19 cellular contexts compared by ENCODE assay signal in genomic region chr10:50333872-50334271, GRCh38.
A peak's percentile ranks its signal among the peaks of the same experiment; 100 is the strongest.
DNase-seq lines count a peak whose midpoint lies in the region; ATAC-seq, FAIRE-seq and TF ChIP-seq lines count a peak whose summit lies in the region.
"Had no signal": no experiment of that assay in that cellular context is flagged by ENCODE, and none has a peak within 500 bp of the region (broad histone marks: within the 10 kb centered on the region; RNA-seq: fewer than 3 reads in every experiment).

No MANE protein-coding gene starts in this region.

- peaks cover 0 to 4% (median 0%) of the 10 kb centered on the region in 7 donors for H3K9me3 Mint-ChIP-seq in CD4-positive, CD25-positive, alpha-beta regulatory T cell
- no peaks in the 10 kb centered on the region for H3K9me3 Mint-ChIP-seq in CD4-positive, alpha-beta T cell
- H3K9me3 Mint-ChIP-seq: CD4-positive, alpha-beta memory T cell had no signal

- peak overlapping the region; percentile 57 for H3K4me3 ChIP-seq in CD4-positive, CD25-positive, alpha-beta regulatory T cell (ENCODE audit: low read depth, low read length)
- H3K4me3 ChIP-seq in K562 = no peak overlapping the region
- no peak overlapping the region for H3K4me3 ChIP-seq in MM.1S (ENCODE audit: low read length)
- H3K4me3 ChIP-seq: GM23248, HAP-1 had no signal

- H2AFZ ChIP-seq in K562 (ENCODE audit: low read depth, low read length) (no peak overlapping the region), MM.1S (ENCODE audit: low read length) (no peak overlapping the region)
- H2AFZ ChIP-seq: GM23248 had no signal

- peak in 2 of 3 donors; percentile 30 to 49 for DNase-seq in CD4-positive, CD25-positive, alpha-beta regulatory T cell
- no peak for DNase-seq in CD4-positive, alpha-beta T cell
- DNase-seq in K562 (ENCODE audit: extremely low read depth in 1 of 4, low spot score in 3 of 4) (no peak), GDM1 (lab: John Stamatoyannopoulos, UW) (no peak), MM.1S (no peak), kidney glomerular epithelial cell (lab: John Stamatoyannopoulos, UW) (no peak)
- DNase-seq: ACHN; BE2C; C1 segment of cervical spinal cord; Calu3; CD4-positive, alpha-beta memory T cell; DND-41; EL; GM23248 had no signal

- H3K9me2 ChIP-seq in MM.1S (replicated peaks; ENCODE audit: insufficient read depth, low read length) = no peaks in the 10 kb centered on the region

- TF ChIP-seq RAD21 in K562 (CRISPR knock-in tag; conservative IDR thresholded peaks at IDR 0.05 in 1 of 2, IDR thresholded peaks at IDR 0.05 in 1 of 2) = no peak

- H4K20me1 ChIP-seq in K562 (replicated peaks; ENCODE audit: control insufficient read depth, insufficient read depth, low read length) (no peaks in the 10 kb centered on the region), MM.1S (ENCODE audit: insufficient read depth, low read length) (no peaks in the 10 kb centered on the region)

- H3F3A ChIP-seq in MM.1S (ENCODE audit: insufficient read depth, low read length) = no peaks in the 10 kb centered on the region

- no peaks in the 10 kb centered on the region for H3K27me3 ChIP-seq in CD4-positive, CD25-positive, alpha-beta regulatory T cell (ENCODE audit: control insufficient read depth, insufficient read depth, low read length)
- H3K27me3 ChIP-seq in CD4-positive, alpha-beta T cell (ENCODE audit: control insufficient read depth, insufficient read depth, low read length) = no peaks in the 10 kb centered on the region
- H3K27me3 ChIP-seq in K562 (ENCODE audit: control insufficient read depth in 2 of 2, insufficient read depth in 2 of 2, low read length in 2 of 2) (no peaks in the 10 kb centered on the region), MM.1S (replicated peaks; ENCODE audit: insufficient read depth, low read length) (no peaks in the 10 kb centered on the region)
- H3K27me3 ChIP-seq: BE2C had no signal

- H3K79me2 ChIP-seq in K562 (ENCODE audit: control insufficient read depth, insufficient read depth, low read length) = peaks cover 99% of the 10 kb centered on the region
- H3K79me2 ChIP-seq in MM.1S (ENCODE audit: low read length) = no peaks in the 10 kb centered on the region

- TF ChIP-seq CTCF in CD4-positive, alpha-beta T cell (IDR thresholded peaks at IDR 0.05) = no peak
- no peak for TF ChIP-seq CTCF in K562 (IDR thresholded peaks at IDR 0.05 in 2 of 3, conservative IDR thresholded peaks at IDR 0.05 in 1 of 3; ENCODE audit: insufficient read depth in 2 of 3, low read depth in 1 of 3, low read length in 3 of 3)
- TF ChIP-seq CTCF in MM.1S (IDR thresholded peaks at IDR 0.05; ENCODE audit: low read length) = no peak

- no peaks in the 10 kb centered on the region for H3K36me3 ChIP-seq in CD4-positive, CD25-positive, alpha-beta regulatory T cell (ENCODE audit: control insufficient read depth, insufficient read depth, low read length)
- peaks cover 61% of the 10 kb centered on the region for H3K36me3 ChIP-seq in K562 (ENCODE audit: control insufficient read depth, insufficient read depth, low read length)
- H3K36me3 ChIP-seq in MM.1S (replicated peaks; ENCODE audit: insufficient read depth, low read length) = no peaks in the 10 kb centered on the region
- H3K36me3 ChIP-seq: BE2C, HAP-1 had no signal

- no peaks in the 10 kb centered on the region for H3K9me3 ChIP-seq in CD4-positive, CD25-positive, alpha-beta regulatory T cell (ENCODE audit: control insufficient read depth in 2 of 2, low read length in 2 of 2)
- no peaks in the 10 kb centered on the region for H3K9me3 ChIP-seq in CD4-positive, alpha-beta T cell (ENCODE audit: control insufficient read depth, low read length)
- H3K9me3 ChIP-seq in K562 (replicated peaks; ENCODE audit: control insufficient read depth, insufficient read depth, low read depth, low read length) = no peaks in the 10 kb centered on the region
- H3K9me3 ChIP-seq in MM.1S (replicated peaks; ENCODE audit: insufficient read depth, low read length) = no peaks in the 10 kb centered on the region
- H3K9me3 ChIP-seq: BE2C, HAP-1 had no signal

- POLR2A ChIA-PET in CD4-positive, alpha-beta T cell (lab: Charles Lee) = no interaction called here
- POLR2A ChIA-PET in K562 (lab: Yijun Ruan, JAX) = no interaction called here

- no peak overlapping the region for H3K9ac ChIP-seq in K562 (ENCODE audit: insufficient read depth in 1 of 2, low read depth in 2 of 2, low read length in 2 of 2)
- no peak overlapping the region for H3K9ac ChIP-seq in MM.1S (ENCODE audit: low read length)
- H3K9ac ChIP-seq: GM23248 had no signal

- peak overlapping the region; percentile 49 for H3K27ac ChIP-seq in CD4-positive, CD25-positive, alpha-beta regulatory T cell (ENCODE audit: insufficient read depth, low read length, poor library complexity, severe bottlenecking)
- no peak overlapping the region for H3K27ac ChIP-seq in CD4-positive, alpha-beta T cell (ENCODE audit: low read depth, low read length)
- H3K27ac ChIP-seq in K562 (ENCODE audit: extremely low read depth, low read depth, low read length) (peak overlapping the region; percentile 26; the same call in 1 of the 3 replicates), MM.1S (ENCODE audit: low read length) (no peak overlapping the region)
- H3K27ac ChIP-seq: GM23248, HL-60 had no signal

- CTCF ChIA-PET in CD4-positive, alpha-beta T cell (lab: Charles Lee) = no interaction called here
- CTCF ChIA-PET in K562 (lab: Yijun Ruan, JAX; ENCODE audit: low intra/inter-chr PET ratio) = no interaction called here

- H3K27ac Mint-ChIP-seq in CD4-positive, CD25-positive, alpha-beta regulatory T cell = peak overlapping the region in 1 of 3 donors; percentile 63
- peak overlapping the region; percentile 5 for H3K27ac Mint-ChIP-seq in CD4-positive, alpha-beta T cell

- intact Hi-C loops in CD4-positive, alpha-beta T cell (cut with DNase I, micrococcal nuclease) = no loop called here
- intact Hi-C loops in K562 (cut with micrococcal nuclease) = no loop called here

- ATAC-seq in CD4-positive, CD25-positive, alpha-beta regulatory T cell (ENCODE audit: low read depth in 2 of 2) = peak; percentile 53 to 77
- no peak for ATAC-seq in CD4-positive, alpha-beta T cell (ENCODE audit: poor library complexity)
- ATAC-seq in K562 = no peak
- ATAC-seq in esophagus mucosa = peak; percentile 15

- H3K4me2 ChIP-seq in K562 (ENCODE audit: insufficient read depth, low read length) (no peak overlapping the region), MM.1S (ENCODE audit: low read depth, low read length) (no peak overlapping the region)

- TF ChIP-seq EP300 in K562 (IDR thresholded peaks at IDR 0.05; ENCODE audit: low read length) = no peak

- BruUV-seq in K562 (replicated peaks; lab: Mats Ljungman, UMichigan) = no TSS peak

- H3K9me1 ChIP-seq in K562 (ENCODE audit: control insufficient read depth, insufficient read depth, low read length) = no peaks in the 10 kb centered on the region

- TF ChIP-seq POLR2A in K562 (conservative IDR thresholded peaks at IDR 0.05) = no peak

- H3K4me1 ChIP-seq in CD4-positive, CD25-positive, alpha-beta regulatory T cell (ENCODE audit: control insufficient read depth, insufficient read depth, low read length, poor library complexity, severe bottlenecking) = peaks cover 41% of the 10 kb centered on the region
- H3K4me1 ChIP-seq in K562 (replicated peaks in 1 of 2; ENCODE audit: control insufficient read depth in 2 of 2, insufficient read depth in 2 of 2, low read length in 2 of 2) (peaks cover 22 to 65% of the 10 kb centered on the region in 2 experiments), MM.1S (ENCODE audit: low read length) (peaks cover 9% of the 10 kb centered on the region; the same call in 1 of the 2 replicates)
- H3K4me1 ChIP-seq: BE2C had no signal

- peak overlapping the region; percentile 13 to 64 (median 24) for H3K4me3 Mint-ChIP-seq in CD4-positive, CD25-positive, alpha-beta regulatory T cell
- no peak overlapping the region for H3K4me3 Mint-ChIP-seq in CD4-positive, alpha-beta T cell
- H3K4me3 Mint-ChIP-seq: CD4-positive, alpha-beta memory T cell had no signal

- in situ Hi-C loops in K562 (cut with MboI) = no loop called here

- H3K36me3 Mint-ChIP-seq in CD4-positive, CD25-positive, alpha-beta regulatory T cell = peaks cover 21% of the 10 kb centered on the region
- H3K36me3 Mint-ChIP-seq in CD4-positive, alpha-beta T cell (ENCODE audit: low read depth) = peaks cover 26% of the 10 kb centered on the region

- no peaks in the 10 kb centered on the region for H3K27me3 Mint-ChIP-seq in CD4-positive, CD25-positive, alpha-beta regulatory T cell
- no peaks in the 10 kb centered on the region for H3K27me3 Mint-ChIP-seq in CD4-positive, alpha-beta T cell
- H3K27me3 Mint-ChIP-seq: CD4-positive, alpha-beta memory T cell had no signal

- peaks cover 60 to 73% (median 66%) of the 10 kb centered on the region in 4 donors for H3K4me1 Mint-ChIP-seq in CD4-positive, CD25-positive, alpha-beta regulatory T cell
- peaks cover 42% of the 10 kb centered on the region for H3K4me1 Mint-ChIP-seq in CD4-positive, alpha-beta T cell (ENCODE audit: low read depth)

- FAIRE-seq in K562 (lab: Jason Lieb, UNC) = no peak
- FAIRE-seq: A204.1, GM12891 had no signal

TF ChIP-seq in K562, 482 proteins besides CTCF, POLR2A, EP300 and RAD21:
- 0 out of 4 replicates have a peak, but pooled peaks of 1 of the 2 experiments have one; percentile 14 for TF ChIP-seq MAZ (CRISPR knock-in tag; conservative IDR thresholded peaks at IDR 0.05 in 1 of 2, IDR thresholded peaks at IDR 0.05 in 1 of 2)
- no peak for TF ChIP-seq NCOA4 (IDR thresholded peaks at IDR 0.05; ENCODE audit: partially characterized antibody)

Comparison
In these comparisons a context has a peak if more than half of its experiments do, and no peak if none do; other contexts are left out.
1. ATAC-seq: peak in CD4-positive, CD25-positive, alpha-beta regulatory T cell (2 of 2) and esophagus mucosa (single experiment); none in CD4-positive, alpha-beta T cell (single experiment) and K562 (single experiment).
2. DNase-seq: peak in CD4-positive, CD25-positive, alpha-beta regulatory T cell (2 of 3); none in CD4-positive, alpha-beta T cell (0 of 10), K562 (0 of 4), GDM1 (single experiment), MM.1S (single experiment) and kidney glomerular epithelial cell (single experiment).
3. H3K27ac ChIP-seq: peak in CD4-positive, CD25-positive, alpha-beta regulatory T cell (single experiment) and K562 (single experiment); none in CD4-positive, alpha-beta T cell (single experiment) and MM.1S (single experiment).